Comparison of ENCODE assay signal across 24 cellular contexts in genomic region chr7:156400046-156400445, GRCh38.
A peak's percentile ranks its signal among the peaks of the same experiment; 100 is the strongest.
DNase-seq lines count a peak whose midpoint lies in the region; FAIRE-seq and TF ChIP-seq lines count a peak whose summit lies in the region.
"Had no signal": no experiment of that assay in that cellular context is flagged by ENCODE, and none has a peak within 500 bp of the region (broad histone marks: within the 10 kb centered on the region; RNA-seq: fewer than 3 reads in every experiment).

No MANE protein-coding gene starts in this region.

- H2AK5ac ChIP-seq in H9 (ENCODE audit: insufficient read length, low read length): no peak overlapping the region
- H2AK5ac ChIP-seq in H1 (ENCODE audit: low read depth, low read length): no peak overlapping the region

- H3K9me3 ChIP-seq in H9 (ENCODE audit: control insufficient read depth, low read depth, low read length): no peaks in the 10 kb centered on the region
- no peaks in the 10 kb centered on the region for H3K9me3 ChIP-seq in H1 (ENCODE audit: insufficient read depth in 2 of 2, low read depth in 1 of 2, low read length in 1 of 2)
- peaks cover 5% of the 10 kb centered on the region for H3K9me3 ChIP-seq in endodermal cell (ENCODE audit: control insufficient read depth, low read length)
- H3K9me3 ChIP-seq in osteoblast (ENCODE audit: low read depth, low read length): no peaks in the 10 kb centered on the region
- H3K9me3 ChIP-seq: A549, Caco-2 had no signal

- H3K27me3 Mint-ChIP-seq in H9 (ENCODE audit: low read depth) (no peaks in the 10 kb centered on the region; the same call in 1 of the 2 replicates), endodermal cell (ENCODE audit: insufficient read depth) (no peaks in the 10 kb centered on the region)

- no peak for TF ChIP-seq POLR2A in H1 (IDR thresholded peaks at IDR 0.05; ENCODE audit: control extremely low read depth in 1 of 2, low read depth in 2 of 2, low read length in 2 of 2)

- CTCF ChIA-PET in H1 (lab: Charles Lee; ENCODE audit: partially characterized antibody): interaction anchor here (0.9 to 1.2 kb wide), 2 partner anchors 20 to 204 kb away, joined by 3 read pairs; no protein-coding TSS in a partner anchor

- H3K23me2 ChIP-seq in H9 (ENCODE audit: insufficient read length, low read depth, low read length, poor library complexity, severe bottlenecking): no peaks in the 10 kb centered on the region
- no peaks in the 10 kb centered on the region for H3K23me2 ChIP-seq in H1 (ENCODE audit: low read depth, low read length)

- H3K36me3 ChIP-seq in H1 (ENCODE audit: control insufficient read depth in 2 of 4, insufficient read depth in 4 of 4, low read length in 3 of 4) (no peaks in the 10 kb centered on the region), endodermal cell (ENCODE audit: control insufficient read depth, insufficient read depth, low read length) (no peaks in the 10 kb centered on the region), osteoblast (ENCODE audit: insufficient read depth, low read length) (no peaks in the 10 kb centered on the region)

- no peak overlapping the region for H3K27ac ChIP-seq in H9 (ENCODE audit: insufficient read length, low read depth, low read length)
- no peak overlapping the region for H3K27ac ChIP-seq in H1 (ENCODE audit: low read depth, low read length)
- no peak overlapping the region for H3K27ac ChIP-seq in endodermal cell (ENCODE audit: low read depth, low read length)
- H3K27ac ChIP-seq in osteoblast (ENCODE audit: low read depth, low read length): no peak overlapping the region
- H3K27ac ChIP-seq: A549 had no signal

- H3K4me3 Mint-ChIP-seq in H9 (no peak overlapping the region), endodermal cell (no peak overlapping the region)
- H3K4me3 Mint-ChIP-seq: CD4-positive, CD25-positive, alpha-beta regulatory T cell; CD8-positive, alpha-beta T cell; HFFc6 had no signal

- H3K4me3 ChIP-seq in H1 (ENCODE audit: extremely low read depth in 1 of 4, insufficient read depth in 2 of 4, low read depth in 3 of 4, low read length in 4 of 4): no peak overlapping the region
- H3K4me3 ChIP-seq in endodermal cell (ENCODE audit: low read length): no peak overlapping the region
- H3K4me3 ChIP-seq in osteoblast (ENCODE audit: insufficient read depth, low read length): no peak overlapping the region
- H3K4me3 ChIP-seq: A549 had no signal

- H3K4me1 Mint-ChIP-seq in H9 (peaks cover 0 to 4% of the 10 kb centered on the region in 2 experiments; a peak in 2 of 4 replicates), endodermal cell (no peaks in the 10 kb centered on the region)
- H3K4me1 Mint-ChIP-seq: CD4-positive, CD25-positive, alpha-beta regulatory T cell had no signal

- no peak overlapping the region for H3K18ac ChIP-seq in H9 (ENCODE audit: insufficient read length, low read depth, low read length)
- no peak overlapping the region for H3K18ac ChIP-seq in H1 (ENCODE audit: extremely low read depth, low read length)

- no peaks in the 10 kb centered on the region for H3K36me3 Mint-ChIP-seq in H9 (ENCODE audit: insufficient read depth in 1 of 3, low read depth in 3 of 3)
- H3K36me3 Mint-ChIP-seq in endodermal cell (ENCODE audit: low read depth): no peaks in the 10 kb centered on the region
- H3K36me3 Mint-ChIP-seq: CD4-positive, CD25-positive, alpha-beta regulatory T cell; CD8-positive, alpha-beta T cell had no signal

- no peak for TF ChIP-seq EP300 in H1 (IDR thresholded peaks at IDR 0.05; ENCODE audit: borderline replicate concordance in 1 of 2, low read depth in 2 of 2, low read length in 2 of 2)

- H3K9me3 Mint-ChIP-seq in H9: no peaks in the 10 kb centered on the region; a peak in 1 of 5 replicates
- H3K9me3 Mint-ChIP-seq in endodermal cell: no peaks in the 10 kb centered on the region
- H3K9me3 Mint-ChIP-seq: CD8-positive, alpha-beta T cell had no signal

- H4K20me1 ChIP-seq in H9 (ENCODE audit: control insufficient read depth, insufficient read depth, insufficient read length) (no peaks in the 10 kb centered on the region), H1 (replicated peaks in 1 of 2; ENCODE audit: control insufficient read depth in 1 of 2, insufficient read depth in 2 of 2, low read length in 2 of 2) (no peaks in the 10 kb centered on the region), osteoblast (ENCODE audit: insufficient read depth, low read length) (no peaks in the 10 kb centered on the region)

- no peak for DNase-seq in H9
- peak; percentile 18 for DNase-seq in SW480 (ENCODE audit: low spot score)
- no peak for DNase-seq in H1 (ENCODE audit: low read depth in 1 of 2, low spot score in 2 of 2)
- no peak for DNase-seq in NCI-H2107 (lab: John Stamatoyannopoulos, UW)
- DNase-seq in endodermal cell: no peak
- DNase-seq in D341Med (ENCODE audit: low spot score): no peak
- DNase-seq in osteoblast (ENCODE audit: insufficient read length, low spot score, missing footprints): no peak
- DNase-seq: 8988T; ACHN; AML-193; C1 segment of cervical spinal cord; Caco-2; CD4-positive, CD25-positive, alpha-beta regulatory T cell; CD8-positive, alpha-beta T cell; DMS 273 treated with DMSO at 0.1 percent for 48 hours; DMS53; DMS79 treated with DMSO at 0.1 percent for 48 hours; GF-D8; GOT3; H7; HFFc6 had no signal

- H2BK15ac ChIP-seq in H9 (ENCODE audit: low read depth, low read length): no peak overlapping the region
- H2BK15ac ChIP-seq in H1 (ENCODE audit: low read length): no peak overlapping the region

- H3K56ac ChIP-seq in H9 (ENCODE audit: insufficient read length, low read depth, low read length) (no peak overlapping the region), H1 (replicated peaks; ENCODE audit: insufficient read length, low read depth, low read length) (no peak overlapping the region)

- H3K23ac ChIP-seq in H9 (ENCODE audit: insufficient read length, low read depth, low read length) (no peak overlapping the region), H1 (ENCODE audit: insufficient read length) (no peak overlapping the region)

- no peak for TF ChIP-seq CTCF in H9 (conservative IDR thresholded peaks at IDR 0.05)
- TF ChIP-seq CTCF in H1 (IDR thresholded peaks at IDR 0.05; ENCODE audit: control extremely low read depth in 1 of 3, insufficient read depth in 1 of 3, low read depth in 1 of 3, low read length in 3 of 3): no peak
- no peak for TF ChIP-seq CTCF in endodermal cell (conservative IDR thresholded peaks at IDR 0.05)
- no peak for TF ChIP-seq CTCF in osteoblast (IDR thresholded peaks at IDR 0.05; ENCODE audit: extremely low read depth, low read depth, low read length)

- H3K4me2 ChIP-seq in H9 (ENCODE audit: insufficient read depth, insufficient read length, low read length): no peak overlapping the region
- H3K4me2 ChIP-seq in H1 (ENCODE audit: insufficient read depth in 1 of 2, low read depth in 2 of 2, low read length in 2 of 2): no peak overlapping the region
- no peak overlapping the region for H3K4me2 ChIP-seq in osteoblast (ENCODE audit: insufficient read depth, low read length)
- H3K4me2 ChIP-seq: A549 had no signal

- no peak overlapping the region for H3K4ac ChIP-seq in H9 (ENCODE audit: low read depth, low read length)
- H3K4ac ChIP-seq in H1 (replicated peaks; ENCODE audit: insufficient read length, low read depth, low read length): no peak overlapping the region

- H2AFZ ChIP-seq in H9 (ENCODE audit: low read length) (no peak overlapping the region), H1 (ENCODE audit: low read length) (no peak overlapping the region), osteoblast (ENCODE audit: low read length) (no peak overlapping the region)

- H2BK120ac ChIP-seq in H9 (ENCODE audit: low read depth, low read length, poor library complexity, severe bottlenecking) (no peak overlapping the region), H1 (replicated peaks; ENCODE audit: low read depth, low read length) (no peak overlapping the region)

- no CpG with 5 or more reads among the region's 5 CpGs for WGBS in H9 (ENCODE audit: extremely low coverage, insufficient read length, low lambda C conversion rate)
- WGBS in H1 (ENCODE audit: extremely low coverage in 1 of 2, insufficient coverage in 1 of 2, insufficient read length in 1 of 2, insufficient replicate concordance in 2 of 2, low coverage in 1 of 2, low lambda C conversion rate in 2 of 2, missing lambda C conversion rate in 1 of 2), 2 experiments: 85% methylated on average over 5 of the region's 5 CpGs; no CpG with 5 or more reads in 1 of the 2 experiments
- whole genome bisulfite sequencing in endodermal cell (ENCODE audit: insufficient coverage in 1 of 2, insufficient read length in 1 of 2), 2 experiments: 85 to 86% methylated on average over 1 to 5 of the region's 5 CpGs

- H2BK20ac ChIP-seq in H9 (ENCODE audit: low read depth, low read length, poor library complexity, severe bottlenecking) (no peak overlapping the region), H1 (ENCODE audit: low read length) (no peak overlapping the region)

- H2BK12ac ChIP-seq in H9 (ENCODE audit: insufficient read length, low read depth, low read length) (no peak overlapping the region), H1 (ENCODE audit: low read depth, low read length) (peak overlapping the region; percentile 27; the same call in 1 of the 2 replicates)

- no peak overlapping the region for H4K5ac ChIP-seq in H9 (ENCODE audit: insufficient read length, low read depth, low read length)
- no peak overlapping the region for H4K5ac ChIP-seq in H1 (ENCODE audit: insufficient read length, low read depth, low read length)

- no peak for FAIRE-seq in H1 (lab: Jason Lieb, UNC)
- FAIRE-seq: D721Med, GM12891 had no signal

- H3K27me3 ChIP-seq in H9 (ENCODE audit: insufficient read depth, low read length): no peaks in the 10 kb centered on the region
- H3K27me3 ChIP-seq in H1 (replicated peaks in 1 of 4; ENCODE audit: control insufficient read depth in 3 of 4, extremely low read depth in 1 of 4, insufficient read depth in 3 of 4, low read length in 3 of 4): no peaks in the 10 kb centered on the region
- H3K27me3 ChIP-seq in endodermal cell (ENCODE audit: control insufficient read depth, insufficient read depth, low read length, poor library complexity, severe bottlenecking): no peaks in the 10 kb centered on the region
- no peaks in the 10 kb centered on the region for H3K27me3 ChIP-seq in osteoblast (ENCODE audit: insufficient read depth, low read length)

- no peaks in the 10 kb centered on the region for H3K79me1 ChIP-seq in H9 (ENCODE audit: insufficient read depth, low read depth, low read length, poor library complexity, severe bottlenecking)
- H3K79me1 ChIP-seq in H1 (ENCODE audit: low read depth, low read length): no peaks in the 10 kb centered on the region; the same call in 1 of the 2 replicates

- H4K8ac ChIP-seq in H9 (replicated peaks; ENCODE audit: insufficient read length, low read depth, low read length) (no peak overlapping the region), H1 (ENCODE audit: extremely low read depth, insufficient read depth, low read length) (no peak overlapping the region)

- H3K79me2 ChIP-seq in H9 (ENCODE audit: insufficient read depth, low read length) (no peaks in the 10 kb centered on the region), H1 (ENCODE audit: control insufficient read depth in 1 of 2, insufficient read depth in 2 of 2, low read length in 2 of 2) (no peaks in the 10 kb centered on the region), osteoblast (ENCODE audit: insufficient read depth, low read length) (no peaks in the 10 kb centered on the region)

- POLR2A ChIA-PET in H1 (lab: Charles Lee; ENCODE audit: partially characterized antibody): no interaction called here

- H2BK5ac ChIP-seq in H9 (ENCODE audit: insufficient read length, low read length): no peak overlapping the region
- H2BK5ac ChIP-seq in H1 (ENCODE audit: low read depth, low read length): no peak overlapping the region; the same call in 1 of the 2 replicates

- H3K14ac ChIP-seq in H9 (ENCODE audit: insufficient read depth, low read length): no peak overlapping the region
- no peak overlapping the region for H3K14ac ChIP-seq in H1 (ENCODE audit: insufficient read length)

- H3K27ac Mint-ChIP-seq in H9: peak overlapping the region in 2 of 3 experiments; percentile 39 to 74; a peak in 1 of 7 replicates
- no peak overlapping the region for H3K27ac Mint-ChIP-seq in endodermal cell
- H3K27ac Mint-ChIP-seq: CD4-positive, CD25-positive, alpha-beta regulatory T cell; CD8-positive, alpha-beta T cell; HFFc6 had no signal

- no peak overlapping the region for H3T11ph ChIP-seq in H9 (ENCODE audit: low read length)

- H4K91ac ChIP-seq in H9 (ENCODE audit: insufficient read length, low read depth, low read length) (no peak overlapping the region), H1 (replicated peaks; ENCODE audit: insufficient read length, low read length) (no peak overlapping the region)

- H3K4me1 ChIP-seq in H9 (ENCODE audit: insufficient read depth, low read length) (no peaks in the 10 kb centered on the region), H1 (replicated peaks in 1 of 4; ENCODE audit: control insufficient read depth in 3 of 4, insufficient read depth in 4 of 4, low read length in 3 of 4) (no peaks in the 10 kb centered on the region), endodermal cell (ENCODE audit: control insufficient read depth, insufficient read depth, low read length) (no peaks in the 10 kb centered on the region), osteoblast (ENCODE audit: insufficient read depth, low read length) (no peaks in the 10 kb centered on the region)
- H3K4me1 ChIP-seq: A549, Caco-2 had no signal

- no peak for TF ChIP-seq RAD21 in H1 (IDR thresholded peaks at IDR 0.05 in 1 of 2, conservative IDR thresholded peaks at IDR 0.05 in 1 of 2; ENCODE audit: low read depth in 2 of 2, low read length in 2 of 2)

- no peak overlapping the region for H3K9ac ChIP-seq in H9 (ENCODE audit: extremely low read depth, insufficient read length, low read length)
- H3K9ac ChIP-seq in H1 (replicated peaks in 1 of 4; ENCODE audit: extremely low read depth in 1 of 4, low read depth in 3 of 4, low read length in 3 of 4): no peak overlapping the region
- H3K9ac ChIP-seq in endodermal cell (ENCODE audit: extremely low read depth, low read length, poor library complexity, severe bottlenecking): no peak overlapping the region
